19 cellular contexts compared by ENCODE assay signal in genomic region chr16:48903054-48903453, GRCh38.
"Had no signal": no experiment of that assay in that cellular context is flagged by ENCODE, and none has a peak within 500 bp of the region (broad histone marks: within the 10 kb centered on the region; RNA-seq: fewer than 3 reads in every experiment).

No MANE protein-coding gene starts in this region.

- H3K4me1 Mint-ChIP-seq: activated CD4-positive, alpha-beta T cell treated with anti-CD3 and anti-CD28 coated beads, Interleukin-2, amount 10 ng/mL, durations not matched to agents 24 days and 14 days; memory B cell; natural killer cell had no signal

- H3K9me3 Mint-ChIP-seq: activated CD4-positive, alpha-beta T cell treated with anti-CD3 and anti-CD28 coated beads, Interleukin-2, amount 10 ng/mL, durations not matched to agents 24 days and 14 days; activated naive CD4-positive, alpha-beta T cell treated with anti-CD3 and anti-CD28 coated beads, Interleukin-2, amount 50 U/mL, for 72 hours; natural killer cell; stimulated activated naive CD8-positive, alpha-beta T cell treated with anti-CD3 and anti-CD28 coated beads, Interleukin-15, Interleukin-2, amounts not matched to agents 100 ng/mL and 50 ng/mL, for 24 hours had no signal

- H3K27ac Mint-ChIP-seq: activated CD4-positive, alpha-beta T cell treated with anti-CD3 and anti-CD28 coated beads, Interleukin-2, amount 10 ng/mL, durations not matched to agents 24 days and 14 days; activated CD8-positive, alpha-beta T cell treated with anti-CD3 and anti-CD28 coated beads, Interleukin-2, amount 10 ng/mL, durations not matched to agents 7 days and 5 days; activated naive CD4-positive, alpha-beta T cell treated with anti-CD3 and anti-CD28 coated beads, Interleukin-2, amount 50 U/mL, for 72 hours; activated T-cell treated with anti-CD3 and anti-CD28 coated beads, Interleukin-2, amount 50 U/mL, for 72 hours; memory B cell; natural killer cell; stimulated activated naive CD8-positive, alpha-beta T cell treated with anti-CD3 and anti-CD28 coated beads, Interleukin-15, Interleukin-2, amounts not matched to agents 100 ng/mL and 50 ng/mL, for 24 hours had no signal

- ATAC-seq: activated CD8-positive, alpha-beta T cell treated with anti-CD3 and anti-CD28 coated beads, Interleukin-2, amount 10 ng/mL, durations not matched to agents 7 days and 5 days; activated naive CD4-positive, alpha-beta T cell treated with anti-CD3 and anti-CD28 coated beads, Interleukin-2, amount 50 U/mL, for 72 hours; activated T-cell treated with anti-CD3 and anti-CD28 coated beads, Interleukin-2, amount 50 U/mL, for 72 hours; left ventricle myocardium superior; natural killer cell; right lobe of liver had no signal

- H3K36me3 Mint-ChIP-seq: activated naive CD4-positive, alpha-beta T cell treated with anti-CD3 and anti-CD28 coated beads, Interleukin-2, amount 50 U/mL, for 72 hours; memory B cell; natural killer cell had no signal

- DNase-seq: activated CD4-positive, alpha-beta T cell treated with anti-CD3 and anti-CD28 coated beads, Interleukin-2, amount 10 ng/mL, durations not matched to agents 24 days and 14 days; activated CD4-positive, CD25-positive, alpha-beta regulatory T cell; activated CD8-positive, alpha-beta memory T cell treated with anti-CD3 and anti-CD28 coated beads, Interleukin-2, amount 50 U/mL, for 48 hours; activated CD8-positive, alpha-beta T cell treated with anti-CD3 and anti-CD28 coated beads, Interleukin-2, amount 10 ng/mL, durations not matched to agents 7 days and 5 days; activated gamma-delta T cell; activated T-cell treated with anti-CD3 and anti-CD28 coated beads, Interleukin-2, amount 50 U/mL, for 72 hours; hippocampal formation; kidney glomerular epithelial cell; left ventricle myocardium superior; natural killer cell; right lobe of liver; upper lobe of left lung had no signal

- H3K27me3 ChIP-seq: right lobe of liver, upper lobe of left lung had no signal

- H3K4me3 ChIP-seq: cardiac muscle cell, esophagus muscularis mucosa, prostate gland, right lobe of liver, smooth muscle cell, upper lobe of left lung had no signal

- H3K4me3 Mint-ChIP-seq: activated CD4-positive, alpha-beta T cell treated with anti-CD3 and anti-CD28 coated beads, Interleukin-2, amount 10 ng/mL, durations not matched to agents 24 days and 14 days; activated CD8-positive, alpha-beta T cell treated with anti-CD3 and anti-CD28 coated beads, Interleukin-2, amount 10 ng/mL, durations not matched to agents 7 days and 5 days; activated T-cell treated with anti-CD3 and anti-CD28 coated beads, Interleukin-2, amount 50 U/mL, for 72 hours; memory B cell; natural killer cell; stimulated activated naive CD8-positive, alpha-beta T cell treated with anti-CD3 and anti-CD28 coated beads, Interleukin-15, Interleukin-2, amounts not matched to agents 100 ng/mL and 50 ng/mL, for 24 hours had no signal

- H3K36me3 ChIP-seq: cardiac muscle cell, esophagus muscularis mucosa, prostate gland, right lobe of liver, upper lobe of left lung had no signal

- H3K27me3 Mint-ChIP-seq: activated CD4-positive, alpha-beta T cell treated with anti-CD3 and anti-CD28 coated beads, Interleukin-2, amount 10 ng/mL, durations not matched to agents 24 days and 14 days; memory B cell; stimulated activated naive CD8-positive, alpha-beta T cell treated with anti-CD3 and anti-CD28 coated beads, Interleukin-15, Interleukin-2, amounts not matched to agents 100 ng/mL and 50 ng/mL, for 24 hours had no signal
